27 cellular contexts compared by ENCODE assay signal in genomic region chr3:33171580-33171979, GRCh38. TPM values are rescaled to one million over a fixed set of nuclear protein-coding genes. Genes with fewer than 3 reads are reported as not detected.
DNase-seq lines count a peak whose midpoint lies in the region; ATAC-seq and TF ChIP-seq lines count a peak whose summit lies in the region.
"Had no signal": no experiment of that assay in that cellular context is flagged by ENCODE, and none has a peak within 500 bp of the region (broad histone marks: within the 10 kb centered on the region; RNA-seq: fewer than 3 reads in every experiment).

No MANE protein-coding gene starts in this region.

- H3K36me3 ChIP-seq in tibial artery, result peaks cover 4 to 9% (median 8%) of the 10 kb centered on the region in 3 donors
- H3K36me3 ChIP-seq: breast epithelium, heart left ventricle, right lobe of liver, thyroid gland had no signal

- H3K9me3 ChIP-seq in tibial artery, result no peaks in the 10 kb centered on the region
- H3K9me3 ChIP-seq: breast epithelium, heart left ventricle, right lobe of liver, thyroid gland had no signal

- H3K27ac Mint-ChIP-seq in activated naive CD8-positive, alpha-beta T cell treated with anti-CD3 and anti-CD28 coated beads, Interleukin-2, amount 10 ng/mL, durations not matched to agents 7 days and 5 days, result peak overlapping the region; percentile 74
- H3K27ac Mint-ChIP-seq in activated naive CD8-positive, alpha-beta T cell treated with anti-CD3 and anti-CD28 coated beads, Interleukin-2, amount 50 U/mL, for 24 hours, result no peak overlapping the region
- H3K27ac Mint-ChIP-seq in activated CD8-positive, alpha-beta T cell treated with anti-CD3 and anti-CD28 coated beads, Interleukin-2, amount 10 ng/mL, durations not matched to agents 7 days and 5 days, result no peak overlapping the region
- H3K27ac Mint-ChIP-seq: HFFc6 had no signal

- intact Hi-C loops in tibial artery (cut with DNase I; ENCODE audit: low total_unique reads), result no loop called here

- H3K27me3 ChIP-seq in tibial artery, result no peaks in the 10 kb centered on the region
- H3K27me3 ChIP-seq: breast epithelium, heart left ventricle, right lobe of liver, thyroid gland had no signal

- peak overlapping the region; percentile 83 to 91 for H3K27ac ChIP-seq in tibial artery
- H3K27ac ChIP-seq: breast epithelium, heart left ventricle, KMS-11, right lobe of liver, thyroid gland had no signal

- POLR2A ChIA-PET in activated naive CD8-positive, alpha-beta T cell treated with anti-CD3 and anti-CD28 coated beads, Interleukin-2, amount 10 ng/mL, durations not matched to agents 7 days and 5 days (lab: Charles Lee), result no interaction called here
- POLR2A ChIA-PET in activated CD8-positive, alpha-beta T cell treated with anti-CD3 and anti-CD28 coated beads, Interleukin-2, amount 10 ng/mL, durations not matched to agents 7 days and 5 days (lab: Charles Lee), result no interaction called here
- POLR2A ChIA-PET in GM10248 (lab: Yijun Ruan, JAX), result no interaction called here

- peak; percentile 63 for ATAC-seq in activated naive CD8-positive, alpha-beta T cell treated with anti-CD3 and anti-CD28 coated beads, Interleukin-2, amount 10 ng/mL, durations not matched to agents 7 days and 5 days (ENCODE audit: low read depth)
- ATAC-seq in activated naive CD8-positive, alpha-beta T cell treated with anti-CD3 and anti-CD28 coated beads, Interleukin-2, amount 50 U/mL, for 24 hours, result no peak
- peak; percentile 56 for ATAC-seq in activated CD8-positive, alpha-beta T cell treated with anti-CD3 and anti-CD28 coated beads, Interleukin-2, amount 10 ng/mL, durations not matched to agents 7 days and 5 days
- ATAC-seq in HG02763 (IDR thresholded peaks at IDR 0.05; ENCODE audit: unreplicated experiment), result no peak
- ATAC-seq: heart left ventricle, right lobe of liver, Right ventricle myocardium inferior had no signal

- TF ChIP-seq CTCF in tibial artery (IDR thresholded peaks at IDR 0.05) (no peak), GM10248 (IDR thresholded peaks at IDR 0.05; ENCODE audit: control extremely low read depth, extremely low read depth, low read depth, missing control alignments) (no peak)

- peaks cover 1% of the 10 kb centered on the region for H3K36me3 Mint-ChIP-seq in activated naive CD8-positive, alpha-beta T cell treated with anti-CD3 and anti-CD28 coated beads, Interleukin-2, amount 10 ng/mL, durations not matched to agents 7 days and 5 days
- H3K36me3 Mint-ChIP-seq in activated naive CD8-positive, alpha-beta T cell treated with anti-CD3 and anti-CD28 coated beads, Interleukin-2, amount 50 U/mL, for 24 hours (ENCODE audit: low read depth), result no peaks in the 10 kb centered on the region
- H3K36me3 Mint-ChIP-seq in activated CD8-positive, alpha-beta T cell treated with anti-CD3 and anti-CD28 coated beads, Interleukin-2, amount 10 ng/mL, durations not matched to agents 7 days and 5 days (ENCODE audit: low read depth), result no peaks in the 10 kb centered on the region
- H3K36me3 Mint-ChIP-seq: CD14-positive monocyte had no signal

- peaks cover 0 to 94% (median 47%) of the 10 kb centered on the region in 4 donors for H3K4me1 ChIP-seq in tibial artery
- H3K4me1 ChIP-seq: breast epithelium, right lobe of liver had no signal

- H3K4me3 ChIP-seq in tibial artery, result no peak overlapping the region
- H3K4me3 ChIP-seq: breast epithelium, heart left ventricle, right lobe of liver, thyroid gland had no signal

- CTCF ChIA-PET in activated CD8-positive, alpha-beta T cell treated with anti-CD3 and anti-CD28 coated beads, Interleukin-2, amount 10 ng/mL, durations not matched to agents 7 days and 5 days (lab: Charles Lee), result interaction anchor here (0.8 to 1.6 kb wide), 3 partner anchors 40 to 201 kb away, joined by 3 to 4 read pairs (median 3); no protein-coding TSS in a partner anchor
- CTCF ChIA-PET in GM10248 (lab: Yijun Ruan, JAX), result interaction anchor here (0.5 to 2.4 kb wide), 5 partner anchors 9 to 185 kb away, joined by 3 to 7 read pairs (median 3); no protein-coding TSS in a partner anchor

- peaks cover 8% of the 10 kb centered on the region for H3K4me1 Mint-ChIP-seq in activated naive CD8-positive, alpha-beta T cell treated with anti-CD3 and anti-CD28 coated beads, Interleukin-2, amount 10 ng/mL, durations not matched to agents 7 days and 5 days
- H3K4me1 Mint-ChIP-seq in activated naive CD8-positive, alpha-beta T cell treated with anti-CD3 and anti-CD28 coated beads, Interleukin-2, amount 50 U/mL, for 24 hours, result peaks cover 4% of the 10 kb centered on the region
- H3K4me1 Mint-ChIP-seq in activated CD8-positive, alpha-beta T cell treated with anti-CD3 and anti-CD28 coated beads, Interleukin-2, amount 10 ng/mL, durations not matched to agents 7 days and 5 days (ENCODE audit: low read depth), result peaks cover 9% of the 10 kb centered on the region

- peaks cover 2% of the 10 kb centered on the region for H3K9me3 Mint-ChIP-seq in activated naive CD8-positive, alpha-beta T cell treated with anti-CD3 and anti-CD28 coated beads, Interleukin-2, amount 10 ng/mL, durations not matched to agents 7 days and 5 days
- no peaks in the 10 kb centered on the region for H3K9me3 Mint-ChIP-seq in activated naive CD8-positive, alpha-beta T cell treated with anti-CD3 and anti-CD28 coated beads, Interleukin-2, amount 50 U/mL, for 24 hours
- no peaks in the 10 kb centered on the region for H3K9me3 Mint-ChIP-seq in activated CD8-positive, alpha-beta T cell treated with anti-CD3 and anti-CD28 coated beads, Interleukin-2, amount 10 ng/mL, durations not matched to agents 7 days and 5 days (ENCODE audit: insufficient read depth)
- H3K9me3 Mint-ChIP-seq: HFFc6 had no signal

- H3K27me3 Mint-ChIP-seq in activated naive CD8-positive, alpha-beta T cell treated with anti-CD3 and anti-CD28 coated beads, Interleukin-2, amount 10 ng/mL, durations not matched to agents 7 days and 5 days, result peaks cover 7% of the 10 kb centered on the region
- no peaks in the 10 kb centered on the region for H3K27me3 Mint-ChIP-seq in activated naive CD8-positive, alpha-beta T cell treated with anti-CD3 and anti-CD28 coated beads, Interleukin-2, amount 50 U/mL, for 24 hours
- peaks cover 5% of the 10 kb centered on the region for H3K27me3 Mint-ChIP-seq in activated CD8-positive, alpha-beta T cell treated with anti-CD3 and anti-CD28 coated beads, Interleukin-2, amount 10 ng/mL, durations not matched to agents 7 days and 5 days (ENCODE audit: low read depth)

- H3K4me3 Mint-ChIP-seq in activated naive CD8-positive, alpha-beta T cell treated with anti-CD3 and anti-CD28 coated beads, Interleukin-2, amount 10 ng/mL, durations not matched to agents 7 days and 5 days, result no peak overlapping the region
- H3K4me3 Mint-ChIP-seq in activated naive CD8-positive, alpha-beta T cell treated with anti-CD3 and anti-CD28 coated beads, Interleukin-2, amount 50 U/mL, for 24 hours, result no peak overlapping the region
- H3K4me3 Mint-ChIP-seq in activated CD8-positive, alpha-beta T cell treated with anti-CD3 and anti-CD28 coated beads, Interleukin-2, amount 10 ng/mL, durations not matched to agents 7 days and 5 days, result no peak overlapping the region
- H3K4me3 Mint-ChIP-seq: CD14-positive monocyte, HFFc6 had no signal

- no peak for DNase-seq in activated naive CD8-positive, alpha-beta T cell treated with anti-CD3 and anti-CD28 coated beads, Interleukin-2, amount 10 ng/mL, durations not matched to agents 7 days and 5 days
- DNase-seq in activated naive CD8-positive, alpha-beta T cell treated with anti-CD3 and anti-CD28 coated beads, Interleukin-2, amount 50 U/mL, for 24 hours, result no peak
- DNase-seq in Kasumi-1 (lab: John Stamatoyannopoulos, UW), result peak; percentile 7 to 35
- no peak for DNase-seq in activated CD8-positive, alpha-beta T cell treated with anti-CD3 and anti-CD28 coated beads, Interleukin-2, amount 10 ng/mL, durations not matched to agents 7 days and 5 days
- DNase-seq in tibial artery, result no peak
- DNase-seq in GM10248 (ENCODE audit: extremely low spot score), result no peak
- DNase-seq: activated CD4-positive, CD25-positive, alpha-beta regulatory T cell treated with anti-CD3 and anti-CD28 coated beads, Interleukin-2, amount 50 U/mL, for 72 hours; activated CD8-positive, alpha-beta memory T cell treated with anti-CD3 and anti-CD28 coated beads, Interleukin-2, amount 50 U/mL, for 4 hours; amniotic stem cell; effector CD8-positive, alpha-beta T cell; erythroblast; heart left ventricle; HFFc6; mammary epithelial cell; NCI-H1092 treated with DMSO at 0.1 percent for 48 hours; NCI-H1930; NCI-H226; right lobe of liver; stimulated activated CD4-positive, alpha-beta T cell treated with anti-CD3 and anti-CD28 coated beads, Interleukin-12 subunit alpha, Interleukin-12 subunit beta, amount 100 ng/mL, for 4 hours; stimulated activated CD4-positive, alpha-beta T cell treated with anti-CD3 and anti-CD28 coated beads, Interleukin-4, amount 100 ng/mL, for 4 hours; stimulated activated naive CD4-positive, alpha-beta T cell treated with Interleukin-2 at 50 U/mL for 16 hours; thyroid gland had no signal

RNA-seq across cellular contexts. Expression of gene SUSD5, which starts 47.0 kb away (rescaled TPM):
- total RNA-seq in activated naive CD8-positive, alpha-beta T cell treated with anti-CD3 and anti-CD28 coated beads, Interleukin-2, amount 10 ng/mL, durations not matched to agents 7 days and 5 days, result not detected
- total RNA-seq in activated CD8-positive, alpha-beta T cell treated with anti-CD3 and anti-CD28 coated beads, Interleukin-2, amount 10 ng/mL, durations not matched to agents 7 days and 5 days, result not detected

RNA-seq across cellular contexts. Expression of gene CRTAP, which starts 57.8 kb away (rescaled TPM):
- 10 to 100 TPM; 36.0 to 39.4 TPM for total RNA-seq in activated naive CD8-positive, alpha-beta T cell treated with anti-CD3 and anti-CD28 coated beads, Interleukin-2, amount 10 ng/mL, durations not matched to agents 7 days and 5 days
- 10 to 100 TPM; 21.2 to 22.5 TPM for total RNA-seq in activated CD8-positive, alpha-beta T cell treated with anti-CD3 and anti-CD28 coated beads, Interleukin-2, amount 10 ng/mL, durations not matched to agents 7 days and 5 days

Comparison
In these comparisons a context has a peak if more than half of its experiments do, and no peak if none do; other contexts are left out.
1. ATAC-seq: peak in activated naive CD8-positive, alpha-beta T cell treated with anti-CD3 and anti-CD28 coated beads, Interleukin-2, amount 10 ng/mL, durations not matched to agents 7 days and 5 days (single experiment) and activated CD8-positive, alpha-beta T cell treated with anti-CD3 and anti-CD28 coated beads, Interleukin-2, amount 10 ng/mL, durations not matched to agents 7 days and 5 days (single experiment); none in activated naive CD8-positive, alpha-beta T cell treated with anti-CD3 and anti-CD28 coated beads, Interleukin-2, amount 50 U/mL, for 24 hours (single experiment) and HG02763 (single experiment).
2. DNase-seq: peak in Kasumi-1 (2 of 2); none in activated naive CD8-positive, alpha-beta T cell treated with anti-CD3 and anti-CD28 coated beads, Interleukin-2, amount 10 ng/mL, durations not matched to agents 7 days and 5 days (single experiment), activated naive CD8-positive, alpha-beta T cell treated with anti-CD3 and anti-CD28 coated beads, Interleukin-2, amount 50 U/mL, for 24 hours (single experiment), activated CD8-positive, alpha-beta T cell treated with anti-CD3 and anti-CD28 coated beads, Interleukin-2, amount 10 ng/mL, durations not matched to agents 7 days and 5 days (single experiment), tibial artery (0 of 2) and GM10248 (single experiment).